In the genomic region with DNA sequence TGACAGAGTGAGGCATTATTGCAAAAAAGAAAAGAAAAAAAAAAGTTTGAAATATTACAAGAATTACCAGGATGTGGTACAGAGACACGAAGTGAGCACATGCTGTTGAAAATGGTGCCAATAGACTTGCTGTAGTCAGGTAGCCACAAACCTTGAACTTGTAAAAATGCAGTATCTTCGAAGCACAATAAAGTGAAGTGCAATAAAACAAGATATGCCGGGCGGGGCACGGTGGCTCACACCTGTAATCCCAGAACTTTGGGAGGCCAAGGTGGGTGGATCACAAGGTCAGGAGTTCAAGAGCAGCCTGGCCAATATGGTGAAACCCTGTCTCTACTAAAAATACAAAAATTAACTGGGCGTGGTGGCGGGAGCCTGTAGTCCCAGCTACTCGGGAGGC, we compare ENCODE assay signal across 3 cellular contexts. TPM values are rescaled to one million over a fixed set of nuclear protein-coding genes. Genes with fewer than 3 reads are reported as not detected.
"Had no signal": no experiment of that assay in that cellular context is flagged by ENCODE, and none has a peak within 500 bp of the region (broad histone marks: within the 10 kb centered on the region; RNA-seq: fewer than 3 reads in every experiment).

No MANE protein-coding gene starts in this region.

RNA-seq across cellular contexts. Expression of a gene that starts 28.9 kb away (rescaled TPM):
- total RNA-seq: HepG2, IMR-90, SJSA1 had no signal
- polyA plus RNA-seq: HepG2, IMR-90 had no signal
